8 cellular contexts compared by ENCODE assay signal in the genomic region with DNA sequence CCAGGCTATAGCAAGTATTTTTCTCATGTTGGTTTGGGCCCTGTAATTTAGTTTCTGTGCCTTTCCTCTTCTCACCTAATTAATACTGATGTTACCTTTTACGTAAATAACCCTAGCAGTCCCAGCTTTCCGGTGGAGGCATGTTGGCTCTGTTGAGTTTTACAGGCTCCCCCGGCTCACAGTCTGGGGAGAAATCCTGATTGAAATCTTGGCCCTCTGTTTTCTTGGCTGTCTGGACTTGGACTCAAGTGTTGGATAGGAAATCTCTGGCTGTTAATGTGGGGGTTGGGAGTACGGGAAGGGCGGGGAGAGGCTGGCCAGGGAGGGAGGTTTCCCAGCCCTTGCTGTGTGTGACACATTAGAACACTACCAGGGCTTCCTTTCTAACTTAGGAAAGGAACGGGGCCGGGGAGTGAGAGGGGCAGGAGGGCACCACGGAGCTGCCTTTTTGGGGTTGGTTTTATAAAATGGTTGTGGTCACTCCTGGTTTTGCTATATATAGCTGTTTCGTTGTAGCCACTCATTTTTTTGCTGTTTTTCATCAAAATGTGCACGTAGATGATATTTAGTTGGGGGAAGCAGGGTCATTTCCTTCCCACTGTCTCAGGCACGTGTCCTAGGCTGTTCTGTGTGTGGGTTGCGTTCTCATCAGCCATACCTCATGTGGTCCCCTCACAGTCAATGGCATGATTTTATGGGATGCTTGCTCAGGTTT. TPM values are rescaled to one million over a fixed set of nuclear protein-coding genes. Genes with fewer than 3 reads are reported as not detected.
DNase-seq lines count a peak whose midpoint lies in the region; ATAC-seq and FAIRE-seq lines count a peak whose summit lies in the region.

No MANE protein-coding gene starts in this region.

- no peak overlapping the region for H3K27ac Mint-ChIP-seq in activated CD4-positive, alpha-beta memory T cell treated with anti-CD3 and anti-CD28 coated beads for 36 hours

- no peak overlapping the region for H3K4me3 Mint-ChIP-seq in activated T-cell treated with anti-CD3 and anti-CD28 coated beads, Interleukin-2, amount 50 U/mL, for 4 hours
- H3K4me3 Mint-ChIP-seq in activated CD4-positive, alpha-beta memory T cell treated with anti-CD3 and anti-CD28 coated beads for 36 hours = no peak overlapping the region

- H3K36me3 Mint-ChIP-seq in activated T-cell treated with anti-CD3 and anti-CD28 coated beads, Interleukin-2, amount 50 U/mL, for 4 hours (ENCODE audit: insufficient read depth) = no peaks in the 10 kb centered on the region
- H3K36me3 Mint-ChIP-seq in activated CD4-positive, alpha-beta memory T cell treated with anti-CD3 and anti-CD28 coated beads for 36 hours = no peaks in the 10 kb centered on the region

- no peak overlapping the region for H4K5ac ChIP-seq in mesendoderm (ENCODE audit: low read length)

- H3K4me1 ChIP-seq in HUES48 (ENCODE audit: control insufficient read depth, insufficient read depth, low read length) (peaks cover 72% of the 10 kb centered on the region), mesendoderm (ENCODE audit: control insufficient read depth, low read depth, low read length) (peaks cover 31% of the 10 kb centered on the region)

- intact Hi-C loops in activated CD4-positive, alpha-beta memory T cell treated with anti-CD3 and anti-CD28 coated beads for 36 hours (cut with micrococcal nuclease) = no loop called here

- H3K36me3 ChIP-seq in HUES48 (ENCODE audit: control insufficient read depth, insufficient read depth, low read length) (no peaks in the 10 kb centered on the region), mesendoderm (ENCODE audit: control insufficient read depth, insufficient read depth, low read length) (no peaks in the 10 kb centered on the region)

- CTCF ChIA-PET in activated CD4-positive, alpha-beta memory T cell treated with anti-CD3 and anti-CD28 coated beads for 36 hours (lab: Charles Lee) = no interaction called here

- H3K79me2 ChIP-seq in mesendoderm (ENCODE audit: control insufficient read depth, insufficient read depth, low read length) = peaks cover 91% of the 10 kb centered on the region

- H3K4me1 Mint-ChIP-seq in activated T-cell treated with anti-CD3 and anti-CD28 coated beads, Interleukin-2, amount 50 U/mL, for 4 hours (ENCODE audit: low read depth) = peaks cover 2% of the 10 kb centered on the region
- H3K4me1 Mint-ChIP-seq in activated CD4-positive, alpha-beta memory T cell treated with anti-CD3 and anti-CD28 coated beads for 36 hours (ENCODE audit: low read depth) = no peaks in the 10 kb centered on the region

- H2BK15ac ChIP-seq in mesendoderm (replicated peaks; ENCODE audit: low read depth) = no peak overlapping the region

- no peak for ATAC-seq in activated T-cell treated with anti-CD3 and anti-CD28 coated beads, Interleukin-2, amount 50 U/mL, for 4 hours

- no peak overlapping the region for H3K4ac ChIP-seq in mesendoderm (ENCODE audit: low read depth, low read length)

- H3K56ac ChIP-seq in mesendoderm (ENCODE audit: low read length) = peak overlapping the region; percentile 34

- H3K27ac ChIP-seq in HUES48 (ENCODE audit: low read depth, low read length) = peak overlapping the region; percentile 71
- H3K27ac ChIP-seq in cingulate gyrus (ENCODE audit: low read depth, low read length) = peak overlapping the region; percentile 24
- H3K27ac ChIP-seq in mesendoderm (ENCODE audit: low read depth, low read length) = peak overlapping the region; percentile 34

- no CpG with 5 or more reads among the region's 12 CpGs for WGBS in mesendoderm (ENCODE audit: extremely low coverage, insufficient coverage, low lambda C conversion rate)

- H3K27me3 ChIP-seq in HUES48 (ENCODE audit: control insufficient read depth, insufficient read depth, low read length) = no peaks in the 10 kb centered on the region
- H3K27me3 ChIP-seq in mesendoderm (ENCODE audit: insufficient read depth, low read length, poor library complexity) = no peaks in the 10 kb centered on the region

- POLR2A ChIA-PET in activated CD4-positive, alpha-beta memory T cell treated with anti-CD3 and anti-CD28 coated beads for 36 hours (lab: Charles Lee) = no interaction called here

- no peak overlapping the region for H4K8ac ChIP-seq in mesendoderm (ENCODE audit: low read depth, low read length)

- no peak overlapping the region for H2AK5ac ChIP-seq in mesendoderm (ENCODE audit: low read length)

- H3K9ac ChIP-seq in HUES48 (ENCODE audit: low read depth, low read length) (no peak overlapping the region), mesendoderm (ENCODE audit: low read length) (peak overlapping the region; percentile 30)

- H3K27me3 Mint-ChIP-seq in activated T-cell treated with anti-CD3 and anti-CD28 coated beads, Interleukin-2, amount 50 U/mL, for 4 hours (ENCODE audit: low read depth) = peaks cover 27% of the 10 kb centered on the region
- H3K27me3 Mint-ChIP-seq in activated CD4-positive, alpha-beta memory T cell treated with anti-CD3 and anti-CD28 coated beads for 36 hours = peaks cover 15% of the 10 kb centered on the region

- no peaks in the 10 kb centered on the region for H3K9me3 ChIP-seq in HUES48 (ENCODE audit: control insufficient read depth, insufficient read depth, low read length)

- no peak overlapping the region for H2BK120ac ChIP-seq in mesendoderm (ENCODE audit: low read depth, low read length)

- peak; percentile 68 for FAIRE-seq in GM19239 (lab: Jason Lieb, UNC)

- no peak overlapping the region for H3K4me2 ChIP-seq in mesendoderm (ENCODE audit: low read length)

- H3K4me3 ChIP-seq in HUES48 (ENCODE audit: low read depth, low read length) (no peak overlapping the region), mesendoderm (ENCODE audit: low read length) (no peak overlapping the region)

- H3K79me1 ChIP-seq in mesendoderm (ENCODE audit: low read length) = peaks cover 12% of the 10 kb centered on the region

- no peak overlapping the region for H2BK5ac ChIP-seq in mesendoderm (ENCODE audit: low read length)

- H3K9me3 Mint-ChIP-seq in activated T-cell treated with anti-CD3 and anti-CD28 coated beads, Interleukin-2, amount 50 U/mL, for 4 hours = no peaks in the 10 kb centered on the region
- H3K9me3 Mint-ChIP-seq in activated CD4-positive, alpha-beta memory T cell treated with anti-CD3 and anti-CD28 coated beads for 36 hours = no peaks in the 10 kb centered on the region

- H3K23ac ChIP-seq in mesendoderm (ENCODE audit: low read length) = no peak overlapping the region

- DNase-seq in GM19239 (ENCODE audit: insufficient read length, low spot score) (no peak), mesendoderm (peak; percentile 85), NCI-H128 (lab: John Stamatoyannopoulos, UW; ENCODE audit: unreplicated experiment) (no peak)
- no peak for DNase-seq in activated T-cell treated with anti-CD3 and anti-CD28 coated beads, Interleukin-2, amount 50 U/mL, for 4 hours
- DNase-seq in stimulated activated CD4-positive, alpha-beta T cell treated with anti-CD3 and anti-CD28 coated beads, Interleukin-2, amount 100 ng/mL, for 24 hours = no peak
- no peak for DNase-seq in activated CD4-positive, alpha-beta memory T cell treated with anti-CD3 and anti-CD28 coated beads for 36 hours

- no peak overlapping the region for H3K18ac ChIP-seq in mesendoderm (ENCODE audit: low read length)

RNA-seq across cellular contexts. Expression of gene TRIO, which starts 10.9 kb away (rescaled TPM):
- 32.6 TPM for polyA plus RNA-seq in mesendoderm (2013, experiment 1 of 2)
- 32.2 TPM for polyA plus RNA-seq in mesendoderm (2013, experiment 2 of 2)
- 1 to 10 TPM; 4.6 to 6.6 (median 5.7) TPM for total RNA-seq in activated T-cell treated with anti-CD3 and anti-CD28 coated beads, Interleukin-2, amount 50 U/mL, for 4 hours
- total RNA-seq in activated CD4-positive, alpha-beta memory T cell treated with anti-CD3 and anti-CD28 coated beads for 36 hours = 1 to 10 TPM; 6.0 to 6.6 TPM
